10 cellular contexts compared by ENCODE assay signal in the genomic region with DNA sequence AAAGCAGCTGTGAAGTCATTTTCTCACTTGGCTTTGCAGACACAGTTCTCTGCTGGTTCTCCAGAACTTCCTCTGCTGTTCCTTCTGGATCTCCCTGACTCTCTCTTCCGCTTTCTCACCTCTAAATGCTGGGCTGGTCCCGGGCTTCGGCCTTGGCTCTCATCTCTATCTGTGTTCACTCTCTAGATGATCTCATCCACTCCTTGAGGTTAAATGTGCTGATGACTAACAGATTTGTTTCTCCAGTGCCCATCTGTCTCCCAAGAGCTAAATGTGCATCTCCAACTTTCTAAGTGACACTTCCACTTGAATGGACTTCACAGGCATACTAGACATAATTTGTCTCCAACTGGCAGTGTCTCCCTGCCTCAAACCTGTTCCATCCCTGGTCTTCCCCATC.
DNase-seq lines count a peak whose midpoint lies in the region; ATAC-seq, FAIRE-seq and TF ChIP-seq lines count a peak whose summit lies in the region.
"Had no signal": no experiment of that assay in that cellular context is flagged by ENCODE, and none has a peak within 500 bp of the region (broad histone marks: within the 10 kb centered on the region; RNA-seq: fewer than 3 reads in every experiment).

No MANE protein-coding gene starts in this region.

- H3K4me1 Mint-ChIP-seq in activated naive CD8-positive, alpha-beta T cell (ENCODE audit: low read depth), result peaks cover 74% of the 10 kb centered on the region
- peaks cover 56% of the 10 kb centered on the region for H3K4me1 Mint-ChIP-seq in activated naive CD8-positive, alpha-beta T cell treated with anti-CD3 and anti-CD28 coated beads for 36 hours
- peaks cover 36% of the 10 kb centered on the region for H3K4me1 Mint-ChIP-seq in activated T-helper 17 cell treated with anti-CD3 and anti-CD28 coated beads, Interleukin-2, amount 50 U/mL, for 72 hours

- no peaks in the 10 kb centered on the region for H3K9me3 Mint-ChIP-seq in activated naive CD8-positive, alpha-beta T cell (ENCODE audit: low read depth)
- H3K9me3 Mint-ChIP-seq in activated naive CD8-positive, alpha-beta T cell treated with anti-CD3 and anti-CD28 coated beads for 36 hours, result peaks cover 3% of the 10 kb centered on the region
- no peaks in the 10 kb centered on the region for H3K9me3 Mint-ChIP-seq in activated T-helper 17 cell treated with anti-CD3 and anti-CD28 coated beads, Interleukin-2, amount 50 U/mL, for 72 hours

- peaks cover 67% of the 10 kb centered on the region for H3K4me1 ChIP-seq in left ventricle myocardium inferior

- intact Hi-C loops in left ventricle myocardium inferior (cut with micrococcal nuclease), result loop anchor here (10.0 kb wide), 1 partner anchor 94 kb away; the partner anchor contains the start of gene ITPR1

- DNase-seq in activated naive CD8-positive, alpha-beta T cell treated with anti-CD3 and anti-CD28 coated beads for 36 hours, result no peak
- DNase-seq in left ventricle myocardium inferior (peak; percentile 24), urothelium cell line (ENCODE audit: low spot score) (peak; percentile 45), SIG-M5 treated with dmso at 0.1 percent for 504 hours (lab: John Stamatoyannopoulos, UW; ENCODE audit: unreplicated experiment) (no peak)
- DNase-seq in effector CD4-positive, alpha-beta T cell, result no peak
- DNase-seq: stimulated activated CD4-positive, alpha-beta T cell treated with anti-CD3 and anti-CD28 coated beads, Interleukin-4, amount 100 ng/mL, for 4 hours; WERI-Rb-1 had no signal

- FAIRE-seq in urothelium cell line (lab: Jason Lieb, UNC), result no peak

- H3K4me3 Mint-ChIP-seq in activated naive CD8-positive, alpha-beta T cell, result no peak overlapping the region
- H3K4me3 Mint-ChIP-seq in activated naive CD8-positive, alpha-beta T cell treated with anti-CD3 and anti-CD28 coated beads for 36 hours, result no peak overlapping the region
- H3K4me3 Mint-ChIP-seq in activated T-helper 17 cell treated with anti-CD3 and anti-CD28 coated beads, Interleukin-2, amount 50 U/mL, for 72 hours, result peak overlapping the region; percentile 38

- H3K27me3 Mint-ChIP-seq in activated naive CD8-positive, alpha-beta T cell, result no peaks in the 10 kb centered on the region
- no peaks in the 10 kb centered on the region for H3K27me3 Mint-ChIP-seq in activated naive CD8-positive, alpha-beta T cell treated with anti-CD3 and anti-CD28 coated beads for 36 hours
- no peaks in the 10 kb centered on the region for H3K27me3 Mint-ChIP-seq in activated T-helper 17 cell treated with anti-CD3 and anti-CD28 coated beads, Interleukin-2, amount 50 U/mL, for 72 hours

- no peak for TF ChIP-seq CTCF in left ventricle myocardium inferior (IDR thresholded peaks at IDR 0.05; ENCODE audit: borderline replicate concordance)

- no peaks in the 10 kb centered on the region for H3K27me3 ChIP-seq in left ventricle myocardium inferior (ENCODE audit: low read depth)

- H3K27ac Mint-ChIP-seq in activated naive CD8-positive, alpha-beta T cell, result peak overlapping the region; percentile 5
- no peak overlapping the region for H3K27ac Mint-ChIP-seq in activated naive CD8-positive, alpha-beta T cell treated with anti-CD3 and anti-CD28 coated beads for 36 hours
- H3K27ac Mint-ChIP-seq in activated T-helper 17 cell treated with anti-CD3 and anti-CD28 coated beads, Interleukin-2, amount 50 U/mL, for 72 hours, result peak overlapping the region; percentile 23

- no peak overlapping the region for H3K4me3 ChIP-seq in left ventricle myocardium inferior

- H3K27ac ChIP-seq in left ventricle myocardium inferior (replicated peaks), result peak overlapping the region; percentile 67
- H3K27ac ChIP-seq: WERI-Rb-1 had no signal

- H3K36me3 Mint-ChIP-seq in activated naive CD8-positive, alpha-beta T cell, result peaks cover 8% of the 10 kb centered on the region
- H3K36me3 Mint-ChIP-seq in activated naive CD8-positive, alpha-beta T cell treated with anti-CD3 and anti-CD28 coated beads for 36 hours, result peaks cover 7% of the 10 kb centered on the region
- H3K36me3 Mint-ChIP-seq in activated T-helper 17 cell treated with anti-CD3 and anti-CD28 coated beads, Interleukin-2, amount 50 U/mL, for 72 hours (ENCODE audit: low read depth), result no peaks in the 10 kb centered on the region

- peak; percentile 66 for ATAC-seq in activated T-helper 17 cell treated with anti-CD3 and anti-CD28 coated beads, Interleukin-2, amount 50 U/mL, for 72 hours (replicated peaks)
- no peak for ATAC-seq in GM21737 (IDR thresholded peaks at IDR 0.05; ENCODE audit: unreplicated experiment)

- H3K9me3 ChIP-seq in left ventricle myocardium inferior (replicated peaks), result no peaks in the 10 kb centered on the region

- no peaks in the 10 kb centered on the region for H3K36me3 ChIP-seq in left ventricle myocardium inferior
- H3K36me3 ChIP-seq: WERI-Rb-1 had no signal

Comparison
In these comparisons a context has a peak if more than half of its experiments do, and no peak if none do; other contexts are left out.
1. DNase-seq: peak in left ventricle myocardium inferior (single experiment) and urothelium cell line (single experiment); none in activated naive CD8-positive, alpha-beta T cell treated with anti-CD3 and anti-CD28 coated beads for 36 hours (single experiment), SIG-M5 treated with dmso at 0.1 percent for 504 hours (single experiment) and effector CD4-positive, alpha-beta T cell (single experiment).